14 cellular contexts compared by ENCODE assay signal in the genomic region with DNA sequence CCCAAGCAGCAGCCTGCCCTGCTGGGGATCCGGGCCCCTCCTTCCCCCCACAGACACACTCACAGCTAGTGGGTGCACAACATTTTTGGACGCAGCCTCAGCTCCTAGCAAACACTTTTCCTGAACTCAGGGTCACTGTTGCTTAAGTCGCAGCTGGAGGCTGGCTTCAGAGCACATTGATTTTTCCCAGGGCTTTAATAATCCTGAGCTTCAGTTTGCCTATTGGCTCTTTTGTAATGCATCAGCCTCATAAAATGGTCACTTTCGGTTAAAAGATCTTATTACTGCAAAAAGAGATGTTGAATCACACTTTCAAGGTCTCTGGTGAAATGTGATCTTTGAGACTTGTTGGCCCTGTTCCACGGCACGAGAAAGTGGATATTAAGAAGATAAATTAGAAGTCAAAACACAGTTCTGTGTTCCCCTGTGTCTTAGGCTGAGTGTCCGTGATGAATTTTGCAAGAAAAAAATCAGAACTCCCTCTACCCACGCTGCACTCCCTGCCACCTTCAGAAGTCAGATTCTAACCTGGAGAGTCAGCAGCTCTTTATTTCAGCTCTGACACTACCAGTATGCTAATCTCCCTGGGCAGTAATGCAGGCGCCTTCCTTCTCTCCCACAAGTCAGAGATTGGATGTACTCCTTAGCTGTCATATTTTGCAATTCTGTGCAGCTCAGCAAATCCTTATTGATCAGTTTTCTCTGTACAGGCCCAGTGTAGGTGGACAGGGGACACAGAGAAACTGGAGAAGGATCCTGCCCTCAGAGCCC.
DNase-seq lines count a peak whose midpoint lies in the region; ATAC-seq and TF ChIP-seq lines count a peak whose summit lies in the region.
"Had no signal": no experiment of that assay in that cellular context is flagged by ENCODE, and none has a peak within 500 bp of the region (broad histone marks: within the 10 kb centered on the region; RNA-seq: fewer than 3 reads in every experiment).

No MANE protein-coding gene starts in this region.

- peak overlapping the region; percentile 44; the same call in 1 of the 2 replicates for H3K27ac ChIP-seq in KMS-11
- H3K27ac ChIP-seq in sigmoid colon, result peak overlapping the region in 2 of 4 donors; percentile 14

- H3K36me3 Mint-ChIP-seq in glutamatergic neuron (ENCODE audit: unreplicated experiment), result peaks cover 6% of the 10 kb centered on the region
- H3K36me3 Mint-ChIP-seq: CD8-positive, alpha-beta T cell; naive B cell had no signal

- H3K4me3 Mint-ChIP-seq in glutamatergic neuron (ENCODE audit: unreplicated experiment), result no peak overlapping the region
- H3K4me3 Mint-ChIP-seq: activated CD4-positive, alpha-beta T cell treated with anti-CD3 and anti-CD28 coated beads, Interleukin-2, amount 10 ng/mL, durations not matched to agents 7 days and 5 days; CD8-positive, alpha-beta T cell; naive B cell; stimulated activated naive CD8-positive, alpha-beta T cell treated with anti-CD3 and anti-CD28 coated beads, Interleukin-15, Interleukin-2, amounts not matched to agents 100 ng/mL and 50 ng/mL, for 24 hours had no signal

- no peak for TF ChIP-seq CTCF in KMS-11 (conservative IDR thresholded peaks at IDR 0.05; ENCODE audit: low read depth, low read length)
- TF ChIP-seq CTCF in sigmoid colon (IDR thresholded peaks at IDR 0.05), result no peak
- no peak for TF ChIP-seq CTCF in glutamatergic neuron (IDR thresholded peaks at IDR 0.05; ENCODE audit: partially characterized antibody, unreplicated experiment)

- H3K4me3 ChIP-seq in KMS-11 (IDR thresholded peaks at IDR 0.05; ENCODE audit: insufficient read depth, low read depth, low read length) (no peak overlapping the region), sigmoid colon (no peak overlapping the region)

- WGBS in sigmoid colon, 2 donors, result 28 to 50% methylated on average over 9 of the region's 9 CpGs

- no peaks in the 10 kb centered on the region for H4K20me1 ChIP-seq in KMS-11 (ENCODE audit: insufficient read depth)

- H3K9ac ChIP-seq in KMS-11, result no peak overlapping the region

- H3K4me1 Mint-ChIP-seq in glutamatergic neuron (ENCODE audit: low read depth, unreplicated experiment), result peaks cover 31% of the 10 kb centered on the region
- H3K4me1 Mint-ChIP-seq: naive B cell had no signal

- peaks cover 6% of the 10 kb centered on the region for H3K27me3 Mint-ChIP-seq in glutamatergic neuron (ENCODE audit: unreplicated experiment)

- intact Hi-C loops in sigmoid colon (cut with DNase I), result no loop called here

- ATAC-seq in HG03520 (IDR thresholded peaks at IDR 0.05; ENCODE audit: unreplicated experiment) (no peak), GM19452 (IDR thresholded peaks at IDR 0.05; ENCODE audit: unreplicated experiment) (no peak)
- ATAC-seq: CD8-positive, alpha-beta T cell had no signal

- DNase-seq in AG20443 (ENCODE audit: low spot score), result peak; percentile 67
- peak; percentile 64 for DNase-seq in fibroblast of the conjunctiva (ENCODE audit: low read depth)
- peak; percentile 79 for DNase-seq in sigmoid colon
- DNase-seq in glutamatergic neuron, result no peak
- no peak for DNase-seq in NCI-H2171 treated with DMSO at 0.1 percent for 48 hours (lab: John Stamatoyannopoulos, UW)
- DNase-seq: activated CD4-positive, alpha-beta T cell treated with anti-CD3 and anti-CD28 coated beads, Interleukin-2, amount 10 ng/mL, durations not matched to agents 7 days and 5 days; CD8-positive, alpha-beta T cell; naive B cell; NCI-H1417 treated with DMSO at 0.1 percent for 48 hours; NCI-H774 had no signal

- H2AFZ ChIP-seq in KMS-11 (ENCODE audit: low read depth), result no peak overlapping the region

- no peak for TF ChIP-seq POLR2A in sigmoid colon (IDR thresholded peaks at IDR 0.05)

- H3K36me3 ChIP-seq in KMS-11 (ENCODE audit: insufficient read depth) (no peaks in the 10 kb centered on the region), sigmoid colon (no peaks in the 10 kb centered on the region)

- peaks cover 5% of the 10 kb centered on the region; the same call in 1 of the 2 replicates for H3K79me2 ChIP-seq in KMS-11 (ENCODE audit: insufficient read depth, low read depth)

- no peak for TF ChIP-seq EP300 in sigmoid colon (IDR thresholded peaks at IDR 0.05)

- H3K9me3 ChIP-seq in sigmoid colon, result no peaks in the 10 kb centered on the region

- H3K4me1 ChIP-seq in KMS-11 (ENCODE audit: low read depth, poor library complexity, severe bottlenecking), result peaks cover 51% of the 10 kb centered on the region
- H3K4me1 ChIP-seq in sigmoid colon, result no peaks in the 10 kb centered on the region

- H3K27ac Mint-ChIP-seq in glutamatergic neuron (ENCODE audit: unreplicated experiment), result no peak overlapping the region
- H3K27ac Mint-ChIP-seq: activated CD4-positive, alpha-beta T cell treated with anti-CD3 and anti-CD28 coated beads, Interleukin-2, amount 10 ng/mL, durations not matched to agents 7 days and 5 days; CD8-positive, alpha-beta T cell; naive B cell; stimulated activated naive CD8-positive, alpha-beta T cell treated with anti-CD3 and anti-CD28 coated beads, Interleukin-15, Interleukin-2, amounts not matched to agents 100 ng/mL and 50 ng/mL, for 24 hours had no signal

- H3K9me3 Mint-ChIP-seq in glutamatergic neuron (ENCODE audit: unreplicated experiment), result peaks cover 4% of the 10 kb centered on the region
- H3K9me3 Mint-ChIP-seq: activated CD4-positive, alpha-beta T cell treated with anti-CD3 and anti-CD28 coated beads, Interleukin-2, amount 10 ng/mL, durations not matched to agents 7 days and 5 days; CD8-positive, alpha-beta T cell; stimulated activated naive CD8-positive, alpha-beta T cell treated with anti-CD3 and anti-CD28 coated beads, Interleukin-15, Interleukin-2, amounts not matched to agents 100 ng/mL and 50 ng/mL, for 24 hours had no signal

- peak overlapping the region; percentile 62 for H3K4me2 ChIP-seq in KMS-11

- H3K27me3 ChIP-seq in KMS-11 (ENCODE audit: insufficient read depth, low read depth) (no peaks in the 10 kb centered on the region), sigmoid colon (no peaks in the 10 kb centered on the region)

Comparison
In these comparisons a context has a peak if more than half of its experiments do, and no peak if none do; other contexts are left out.
1. DNase-seq: peak in AG20443 (single experiment), fibroblast of the conjunctiva (single experiment) and sigmoid colon (single experiment); none in glutamatergic neuron (single experiment) and NCI-H2171 treated with DMSO at 0.1 percent for 48 hours (single experiment).